Comparison of ENCODE assay signal across 9 cellular contexts in genomic region chr13:97256343-97256783, GRCh38. TPM values are rescaled to one million over a fixed set of nuclear protein-coding genes. Genes with fewer than 3 reads are reported as not detected.
DNase-seq lines count a peak whose midpoint lies in the region; ATAC-seq and TF ChIP-seq lines count a peak whose summit lies in the region.
"Had no signal": no experiment of that assay in that cellular context is flagged by ENCODE, and none has a peak within 500 bp of the region (broad histone marks: within the 10 kb centered on the region; RNA-seq: fewer than 3 reads in every experiment).

No MANE protein-coding gene starts in this region.

- POLR2A ChIA-PET in AG04450 (lab: Yijun Ruan, JAX) = interaction anchor here (0.7 kb wide), 1 partner anchor 115 kb away, joined by 4 read pairs; no protein-coding TSS in a partner anchor

- ATAC-seq in mucosa of descending colon = peak; percentile 13

- H3K36me3 ChIP-seq in mucosa of descending colon (ENCODE audit: low read depth) (no peaks in the 10 kb centered on the region), SJCRH30 (no peaks in the 10 kb centered on the region)

- H3K27me3 ChIP-seq in AG04450 (ENCODE audit: control insufficient read depth, insufficient read depth, low read length) (no peaks in the 10 kb centered on the region), SJCRH30 (no peaks in the 10 kb centered on the region)

- intact Hi-C loops in mucosa of descending colon (cut with DNase I, micrococcal nuclease) = no loop called here

- no peaks in the 10 kb centered on the region for H3K9me3 ChIP-seq in AG04450 (ENCODE audit: control insufficient read depth, insufficient read depth, low read length)
- no peaks in the 10 kb centered on the region for H3K9me3 ChIP-seq in mucosa of descending colon
- no peaks in the 10 kb centered on the region for H3K9me3 ChIP-seq in SJCRH30 (replicated peaks)

- H3K4me3 ChIP-seq in AG04450 (ENCODE audit: low read depth, low read length) = no peak overlapping the region
- H3K4me3 ChIP-seq in mucosa of descending colon = no peak overlapping the region
- H3K4me3 ChIP-seq in SJCRH30 = no peak overlapping the region

- DNase-seq in AG04450 (ENCODE audit: low read depth, low spot score) = peak; percentile 74
- DNase-seq in M059J (ENCODE audit: low read depth) = peak; percentile 97
- DNase-seq in dedifferentiated amniotic fluid mesenchymal stem cell (ENCODE audit: extremely low spot score) = peak; percentile 86
- no peak for DNase-seq in mucosa of descending colon
- no peak for DNase-seq in GM13976 (ENCODE audit: low spot score)
- DNase-seq in NCI-H1105 (lab: John Stamatoyannopoulos, UW) = no peak
- DNase-seq in SJCRH30 = no peak
- no peak for DNase-seq in GOT3 (lab: John Stamatoyannopoulos, UW)
- DNase-seq: GDM1 had no signal

- TF ChIP-seq CTCF in AG04450 (IDR thresholded peaks at IDR 0.05; ENCODE audit: low read depth, low read length) (no peak), mucosa of descending colon (IDR thresholded peaks at IDR 0.05) (no peak), GM13976 (IDR thresholded peaks at IDR 0.05; ENCODE audit: borderline replicate concordance, control extremely low read depth, extremely low read depth, insufficient read depth, missing control alignments) (no peak)

- in situ Hi-C loops in GM13976 (cut with MboI; ENCODE audit: low sequenced_read_pairs, unreplicated experiment) = no loop called here

- peak overlapping the region; percentile 34 for H3K27ac ChIP-seq in AG04450 (ENCODE audit: low read depth, low read length)
- no peak overlapping the region for H3K27ac ChIP-seq in SJCRH30

- H3K4me1 ChIP-seq in mucosa of descending colon (ENCODE audit: low read depth) = peaks cover 12% of the 10 kb centered on the region
- H3K4me1 ChIP-seq in SJCRH30 = peaks cover 7% of the 10 kb centered on the region

- CTCF ChIA-PET in AG04450 (lab: Charles Lee) = interaction anchor here (1.3 kb wide), 1 partner anchor 104 kb away, joined by 3 read pairs; no protein-coding TSS in a partner anchor

RNA-seq across cellular contexts. Expression of gene MBNL2, which starts 34.2 kb away (rescaled TPM):
- 42.4 and 44.0 TPM in 2 replicates for polyA plus RNA-seq in AG04450 (2011; rRNA removed)
- polyA minus RNA-seq in AG04450 (2011; rRNA and poly(A)+ RNA removed) = 83.4 and 103 TPM in 2 replicates
- 57.2 and 72.8 TPM in 2 replicates for total RNA-seq in M059J (2014; rRNA removed; shearing (Covaris generic))
- 10 to 100 TPM; 41.0 to 75.1 (median 47.2) TPM for total RNA-seq in mucosa of descending colon
- total RNA-seq in SJCRH30 (2014; rRNA removed; shearing (Covaris generic)) = 32.9 and 33.4 TPM in 2 replicates

Comparison
In these comparisons a context has a peak if more than half of its experiments do, and no peak if none do; other contexts are left out.
1. DNase-seq: peak in AG04450 (single experiment), M059J (single experiment) and dedifferentiated amniotic fluid mesenchymal stem cell (single experiment); none in mucosa of descending colon (0 of 3), GM13976 (single experiment), NCI-H1105 (single experiment), SJCRH30 (0 of 2) and GOT3 (single experiment).